Comparison of ENCODE assay signal across 11 cellular contexts in genomic region chr12:101793401-101793800, GRCh38. TPM values are rescaled to one million over a fixed set of nuclear protein-coding genes. Genes with fewer than 3 reads are reported as not detected.
DNase-seq lines count a peak whose midpoint lies in the region; ATAC-seq, FAIRE-seq and TF ChIP-seq lines count a peak whose summit lies in the region.
"Had no signal": no experiment of that assay in that cellular context is flagged by ENCODE, and none has a peak within 500 bp of the region (broad histone marks: within the 10 kb centered on the region; RNA-seq: fewer than 3 reads in every experiment).

No MANE protein-coding gene starts in this region.

- H3K4me1 ChIP-seq in A549 (no peaks in the 10 kb centered on the region), heart left ventricle (peaks cover 0 to 21% (median 1%) of the 10 kb centered on the region in 12 donors)

- TF ChIP-seq EP300 in A549 (IDR thresholded peaks at IDR 0.05): no peak

- CTCF ChIA-PET in A549 (lab: Yijun Ruan, JAX): interaction anchor here (0.7 to 3.2 kb wide), 7 partner anchors 10 to 71 kb away, joined by 3 to 26 read pairs (median 9); partner anchors contain the start of gene GNPTAB

- TF ChIP-seq CTCF in A549 (IDR thresholded peaks at IDR 0.05) (no peak), chondrocyte (IDR thresholded peaks at IDR 0.05) (no peak), heart left ventricle (IDR thresholded peaks at IDR 0.05) (no peak)

- TF ChIP-seq RAD21 in A549 (conservative IDR thresholded peaks at IDR 0.05 in 1 of 2, IDR thresholded peaks at IDR 0.05 in 1 of 2): no peak

- H3K9me3 ChIP-seq in A549 (no peaks in the 10 kb centered on the region), heart left ventricle (no peaks in the 10 kb centered on the region), MG63 (no peaks in the 10 kb centered on the region)
- H3K9me3 ChIP-seq: gastroesophageal sphincter had no signal

- peak overlapping the region; percentile 1 for H3K27ac Mint-ChIP-seq in chondrocyte (ENCODE audit: unreplicated experiment)

- H3K27me3 ChIP-seq in heart left ventricle (no peaks in the 10 kb centered on the region), MG63 (no peaks in the 10 kb centered on the region)
- H3K27me3 ChIP-seq: gastroesophageal sphincter had no signal

- peak; percentile 32 for FAIRE-seq in A549 (lab: Jason Lieb, UNC)
- FAIRE-seq: TTC549 had no signal

- H3K4me3 Mint-ChIP-seq in chondrocyte (ENCODE audit: unreplicated experiment): no peak overlapping the region

- peaks cover 13% of the 10 kb centered on the region for H3K36me3 Mint-ChIP-seq in chondrocyte (ENCODE audit: low read depth)

- WGBS in A549 (ENCODE audit: missing lambda C conversion rate): 38% methylated on average over 1 of the region's 1 CpG
- WGBS in heart left ventricle, 4 donors: 57 to 67% (median 65%) methylated on average over 1 of the region's 1 CpG

- peaks cover 4% of the 10 kb centered on the region for H3K4me1 Mint-ChIP-seq in chondrocyte (ENCODE audit: low read depth)

- H3K27ac ChIP-seq in A549 (no peak overlapping the region), heart left ventricle (no peak overlapping the region)
- H3K27ac ChIP-seq: gastroesophageal sphincter had no signal

- H3K27me3 Mint-ChIP-seq in chondrocyte (ENCODE audit: low read depth): no peaks in the 10 kb centered on the region

- H3K9me3 Mint-ChIP-seq in chondrocyte (ENCODE audit: low read depth): no peaks in the 10 kb centered on the region

- TF ChIP-seq POLR2A in A549 (IDR thresholded peaks at IDR 0.05; ENCODE audit: low read length): no peak
- TF ChIP-seq POLR2A in heart left ventricle (IDR thresholded peaks at IDR 0.05): no peak

- H3K36me3 ChIP-seq in heart left ventricle (peaks cover 0 to 44% (median 28%) of the 10 kb centered on the region in 9 donors), MG63 (no peaks in the 10 kb centered on the region)

- DNase-seq in A549 (ENCODE audit: low read depth in 1 of 2, low spot score in 1 of 2): no peak
- no peak for DNase-seq in chondrocyte (ENCODE audit: low spot score)
- DNase-seq in heart left ventricle: no peak
- no peak for DNase-seq in NCI-H524 treated with DMSO at 0.1 percent for 48 hours (lab: John Stamatoyannopoulos, UW)
- no peak for DNase-seq in RPMI8226
- DNase-seq in MG63: no peak

- intact Hi-C loops in heart left ventricle (cut with DNase I): loop anchor here in 2 of 10 donors (2.0 to 5.0 kb wide), 2 partner anchors 37 to 39 kb away; partner anchors contain the start of gene GNPTAB (in 2 of the 2)

- H3K4me3 ChIP-seq in A549: no peak overlapping the region
- no peak overlapping the region for H3K4me3 ChIP-seq in heart left ventricle
- H3K4me3 ChIP-seq in MG63: no peak overlapping the region
- H3K4me3 ChIP-seq: gastroesophageal sphincter, smooth muscle cell had no signal

- no peak overlapping the region for H3K4me2 ChIP-seq in A549
- H3K4me2 ChIP-seq: smooth muscle cell had no signal

- ATAC-seq in A549 (no peak), GM18520 (IDR thresholded peaks at IDR 0.05; ENCODE audit: unreplicated experiment) (peak; percentile 72), HG03457 (IDR thresholded peaks at IDR 0.05; ENCODE audit: unreplicated experiment) (peak; percentile 67), heart left ventricle (no peak)
- ATAC-seq: gastroesophageal sphincter had no signal

- POLR2A ChIA-PET in A549 (lab: Yijun Ruan, JAX): no interaction called here

TF ChIP-seq in A549, 52 proteins besides CTCF, POLR2A, EP300 and RAD21:
- TF ChIP-seq RCOR1 (IDR thresholded peaks at IDR 0.05; ENCODE audit: low read depth, low read length) (no peak), FOXS1 (CRISPR knock-in tag; IDR thresholded peaks at IDR 0.05) (no peak), NFE2L2 (conservative IDR thresholded peaks at IDR 0.05; ENCODE audit: low read length) (no peak), MAX (IDR thresholded peaks at IDR 0.05) (no peak), SMC3 (IDR thresholded peaks at IDR 0.05) (no peak), ESRRA (IDR thresholded peaks at IDR 0.05; ENCODE audit: borderline replicate concordance, low read length) (no peak), JUN (IDR thresholded peaks at IDR 0.05) (no peak), FOSB (CRISPR knock-in tag; IDR thresholded peaks at IDR 0.05) (no peak), CBX8 (IDR thresholded peaks at IDR 0.05) (no peak), NPAS2 (CRISPR knock-in tag; IDR thresholded peaks at IDR 0.05; ENCODE audit: borderline replicate concordance) (no peak), ZFP36 (IDR thresholded peaks at IDR 0.05; ENCODE audit: borderline replicate concordance, partially characterized antibody) (no peak), HES2 (IDR thresholded peaks at IDR 0.05) (no peak)

RNA-seq across cellular contexts. Expression of gene GNPTAB, which starts 37.4 kb away (rescaled TPM):
- polyA plus RNA-seq in A549 (2011; rRNA removed): 29.3 and 35.2 TPM in 2 replicates
- polyA plus RNA-seq in A549 (2012; cell fraction: cytosol; rRNA removed): 7.8 and 9.8 TPM in 2 replicates
- polyA plus RNA-seq in A549 (2012; cell fraction: nucleus; rRNA removed): 5.2 and 9.7 TPM in 2 replicates
- polyA plus RNA-seq in A549 (2017; fragmentation: RNase III; extraction: RNeasy Plus Mini Kit Qiagen cat#74134 plus additional on column Dnase treatment): 18.8 to 20.3 TPM (median 19.1 TPM) in 3 replicates
- 27.0 and 28.0 TPM in 2 replicates for polyA minus RNA-seq in A549 (2011; rRNA and poly(A)+ RNA removed)
- 25.9 to 28.8 TPM (median 27.8 TPM) in 3 replicates for total RNA-seq in chondrocyte
- 10 to 100 TPM; 23.5 to 61.2 (median 45.9) TPM for total RNA-seq in heart left ventricle
- 10 to 100 TPM; 18.0 to 24.0 TPM for polyA plus RNA-seq in heart left ventricle
- total RNA-seq in MG63 (2014; rRNA removed; shearing (Covaris generic); ENCODE audit: low replicate concordance): 4.9 and 5.5 TPM in 2 replicates

RNA-seq across cellular contexts. Expression of gene SYCP3, which starts 54.1 kb away (rescaled TPM):
- polyA plus RNA-seq in A549 (2011; rRNA removed) (0.13 and 0.14 TPM in 2 replicates), A549 (2017; fragmentation: RNase III; extraction: RNeasy Plus Mini Kit Qiagen cat#74134 plus additional on column Dnase treatment) (0.12 to 0.27 TPM (median 0.22 TPM) in 3 replicates), heart left ventricle (under 1 TPM in 1 of 2 donors, not detected in 1; 0.04 TPM)
- polyA plus RNA-seq in A549 (2012; cell fraction: cytosol; rRNA removed): 0.07 TPM in 1 of 2 replicates, not detected in the other
- 0.04 and 0.06 TPM in 2 replicates for polyA plus RNA-seq in A549 (2012; cell fraction: nucleus; rRNA removed)
- 0.25 TPM in 1 of 2 replicates, not detected in the other for polyA minus RNA-seq in A549 (2011; rRNA and poly(A)+ RNA removed)
- total RNA-seq in chondrocyte (0.05 TPM in 1 of 3 replicates, not detected in the others), heart left ventricle (not detected)
- total RNA-seq in MG63 (2014; rRNA removed; shearing (Covaris generic); ENCODE audit: low replicate concordance): not detected in 2 replicates

Comparison
In these comparisons a context has a peak if more than half of its experiments do, and no peak if none do; other contexts are left out.
1. ATAC-seq: peak in GM18520 (single experiment) and HG03457 (single experiment); none in A549 (0 of 2) and heart left ventricle (0 of 4).